In the genomic region with DNA sequence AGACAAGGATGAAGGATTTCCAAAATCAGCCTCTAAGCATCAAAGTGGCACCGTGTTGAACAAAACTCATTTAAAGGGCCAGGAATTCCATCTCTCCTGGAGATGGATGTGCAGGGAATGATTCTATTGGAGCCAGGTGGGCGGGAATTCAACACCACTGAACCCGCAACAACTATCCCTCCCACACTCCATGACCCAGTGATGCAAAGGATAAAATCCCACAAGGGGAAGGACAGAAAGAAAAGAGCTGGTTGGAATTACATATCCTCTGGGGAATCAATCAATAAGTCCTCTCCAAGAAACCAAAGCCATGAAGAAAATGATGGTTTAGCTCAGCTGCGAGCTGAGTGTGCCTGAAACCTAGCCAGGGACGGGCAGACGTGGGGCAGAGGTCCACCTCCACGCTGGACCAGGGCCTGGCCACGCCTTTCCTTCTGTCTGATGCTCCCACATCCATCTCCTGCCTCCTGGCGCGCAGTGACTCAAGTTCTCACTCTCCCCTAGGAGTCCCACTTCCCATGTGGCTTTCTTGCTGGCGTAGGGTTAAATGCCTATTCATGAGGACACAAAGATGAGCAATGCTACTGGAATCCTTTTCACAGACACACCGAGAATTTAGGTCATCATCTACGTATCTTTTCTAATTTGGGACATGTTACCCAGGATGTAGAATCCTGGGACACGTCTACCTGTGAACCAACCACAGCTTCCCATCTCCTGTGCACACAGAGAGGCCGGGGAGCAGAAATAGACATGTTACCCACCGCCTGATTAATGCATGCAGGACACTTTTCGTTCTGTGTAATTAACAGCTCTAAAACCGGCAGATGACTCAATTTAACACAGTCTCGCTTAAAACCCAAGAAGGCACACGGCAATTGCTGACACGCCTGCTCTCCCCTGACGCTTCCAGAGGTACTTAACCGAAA, we compare ENCODE assay signal across 13 cellular contexts. TPM values are rescaled to one million over a fixed set of nuclear protein-coding genes. Genes with fewer than 3 reads are reported as not detected.
DNase-seq lines count a peak whose midpoint lies in the region; ATAC-seq and TF ChIP-seq lines count a peak whose summit lies in the region.
"Had no signal": no experiment of that assay in that cellular context is flagged by ENCODE, and none has a peak within 500 bp of the region (broad histone marks: within the 10 kb centered on the region; RNA-seq: fewer than 3 reads in every experiment).

No MANE protein-coding gene starts in this region.

- no peak overlapping the region for H3K4me3 Mint-ChIP-seq in activated CD8-positive, alpha-beta memory T cell treated with anti-CD3 and anti-CD28 coated beads, Interleukin-2, amount 10 ng/mL, durations not matched to agents 7 days and 5 days
- H3K4me3 Mint-ChIP-seq in stimulated activated naive CD8-positive, alpha-beta T cell treated with anti-CD3 and anti-CD28 coated beads, Interleukin-15, amount 100 ng/mL, for 72 hours, result no peak overlapping the region
- H3K4me3 Mint-ChIP-seq: immature natural killer cell had no signal

- H3K36me3 Mint-ChIP-seq in activated CD8-positive, alpha-beta memory T cell treated with anti-CD3 and anti-CD28 coated beads, Interleukin-2, amount 10 ng/mL, durations not matched to agents 7 days and 5 days, result no peaks in the 10 kb centered on the region

- DNase-seq in activated CD8-positive, alpha-beta memory T cell treated with anti-CD3 and anti-CD28 coated beads, Interleukin-2, amount 50 U/mL, for 4 hours, result peak; percentile 3
- no peak for DNase-seq in activated CD8-positive, alpha-beta memory T cell treated with anti-CD3 and anti-CD28 coated beads, Interleukin-2, amount 10 ng/mL, durations not matched to agents 7 days and 5 days
- peak in 30 of 42 donors; percentile 12 to 78 (median 48) for DNase-seq in head of caudate nucleus
- peak; percentile 65 for DNase-seq in stromal cell of bone marrow (ENCODE audit: low read depth)
- no peak for DNase-seq in DMS153 treated with DMSO at 0.1 percent for 48 hours (lab: John Stamatoyannopoulos, UW; ENCODE audit: unreplicated experiment)
- no peak for DNase-seq in T-helper 9 cell
- no peak for DNase-seq in stimulated activated naive CD8-positive, alpha-beta T cell treated with anti-CD3 and anti-CD28 coated beads, Interleukin-15, amount 100 ng/mL, for 72 hours
- DNase-seq: ACHN; activated CD4-positive, alpha-beta T cell treated with anti-CD3 and anti-CD28 coated beads for 48 hours; immature natural killer cell had no signal

- no peak overlapping the region for H3K27ac Mint-ChIP-seq in activated CD8-positive, alpha-beta memory T cell treated with anti-CD3 and anti-CD28 coated beads, Interleukin-2, amount 10 ng/mL, durations not matched to agents 7 days and 5 days
- peak overlapping the region in 1 of 2 donors; percentile 14 for H3K27ac Mint-ChIP-seq in stimulated activated naive CD8-positive, alpha-beta T cell treated with anti-CD3 and anti-CD28 coated beads, Interleukin-15, amount 100 ng/mL, for 72 hours
- H3K27ac Mint-ChIP-seq: immature natural killer cell had no signal

- H3K27ac ChIP-seq in VCaP, result peak overlapping the region; percentile 43
- H3K27ac ChIP-seq: cardiac muscle cell had no signal

- H3K4me1 Mint-ChIP-seq in activated CD8-positive, alpha-beta memory T cell treated with anti-CD3 and anti-CD28 coated beads, Interleukin-2, amount 10 ng/mL, durations not matched to agents 7 days and 5 days, result peaks cover 6% of the 10 kb centered on the region
- peaks cover 6% of the 10 kb centered on the region for H3K4me1 Mint-ChIP-seq in stimulated activated naive CD8-positive, alpha-beta T cell treated with anti-CD3 and anti-CD28 coated beads, Interleukin-15, amount 100 ng/mL, for 72 hours
- H3K4me1 Mint-ChIP-seq: immature natural killer cell had no signal

- CTCF ChIA-PET in activated CD8-positive, alpha-beta memory T cell treated with anti-CD3 and anti-CD28 coated beads, Interleukin-2, amount 10 ng/mL, durations not matched to agents 7 days and 5 days (lab: Charles Lee), result interaction anchor here (0.7 kb wide), 1 partner anchor 32 kb away, joined by 3 read pairs; no protein-coding TSS in a partner anchor

- no peaks in the 10 kb centered on the region for H3K9me3 Mint-ChIP-seq in activated CD8-positive, alpha-beta memory T cell treated with anti-CD3 and anti-CD28 coated beads, Interleukin-2, amount 10 ng/mL, durations not matched to agents 7 days and 5 days (ENCODE audit: low read depth)
- no peaks in the 10 kb centered on the region for H3K9me3 Mint-ChIP-seq in stimulated activated naive CD8-positive, alpha-beta T cell treated with anti-CD3 and anti-CD28 coated beads, Interleukin-15, amount 100 ng/mL, for 72 hours
- H3K9me3 Mint-ChIP-seq: immature natural killer cell had no signal

- intact Hi-C loops in head of caudate nucleus (cut with DNase I), result no loop called here

- H3K27me3 Mint-ChIP-seq in activated CD8-positive, alpha-beta memory T cell treated with anti-CD3 and anti-CD28 coated beads, Interleukin-2, amount 10 ng/mL, durations not matched to agents 7 days and 5 days, result no peaks in the 10 kb centered on the region
- no peaks in the 10 kb centered on the region for H3K27me3 Mint-ChIP-seq in stimulated activated naive CD8-positive, alpha-beta T cell treated with anti-CD3 and anti-CD28 coated beads, Interleukin-15, amount 100 ng/mL, for 72 hours

- ATAC-seq in activated CD8-positive, alpha-beta memory T cell treated with anti-CD3 and anti-CD28 coated beads, Interleukin-2, amount 10 ng/mL, durations not matched to agents 7 days and 5 days, result no peak
- no peak for ATAC-seq in stimulated activated naive CD8-positive, alpha-beta T cell treated with anti-CD3 and anti-CD28 coated beads, Interleukin-15, amount 100 ng/mL, for 72 hours
- ATAC-seq: GM12878 had no signal

- TF ChIP-seq CTCF in VCaP (conservative IDR thresholded peaks at IDR 0.05), result no peak

RNA-seq across cellular contexts. Expression of gene PEPD, which starts 48.6 kb away (rescaled TPM):
- total RNA-seq in activated CD8-positive, alpha-beta memory T cell treated with anti-CD3 and anti-CD28 coated beads, Interleukin-2, amount 10 ng/mL, durations not matched to agents 7 days and 5 days, result 10 to 100 TPM; 14.9 to 20.3 TPM

Comparison
In these comparisons a context has a peak if more than half of its experiments do, and no peak if none do; other contexts are left out.
1. DNase-seq: peak in activated CD8-positive, alpha-beta memory T cell treated with anti-CD3 and anti-CD28 coated beads, Interleukin-2, amount 50 U/mL, for 4 hours (single experiment), head of caudate nucleus (30 of 42) and stromal cell of bone marrow (single experiment); none in activated CD8-positive, alpha-beta memory T cell treated with anti-CD3 and anti-CD28 coated beads, Interleukin-2, amount 10 ng/mL, durations not matched to agents 7 days and 5 days (single experiment), DMS153 treated with DMSO at 0.1 percent for 48 hours (single experiment), T-helper 9 cell (single experiment) and stimulated activated naive CD8-positive, alpha-beta T cell treated with anti-CD3 and anti-CD28 coated beads, Interleukin-15, amount 100 ng/mL, for 72 hours (0 of 2).